ENCODE assay signal across 9 cellular contexts in the genomic region with DNA sequence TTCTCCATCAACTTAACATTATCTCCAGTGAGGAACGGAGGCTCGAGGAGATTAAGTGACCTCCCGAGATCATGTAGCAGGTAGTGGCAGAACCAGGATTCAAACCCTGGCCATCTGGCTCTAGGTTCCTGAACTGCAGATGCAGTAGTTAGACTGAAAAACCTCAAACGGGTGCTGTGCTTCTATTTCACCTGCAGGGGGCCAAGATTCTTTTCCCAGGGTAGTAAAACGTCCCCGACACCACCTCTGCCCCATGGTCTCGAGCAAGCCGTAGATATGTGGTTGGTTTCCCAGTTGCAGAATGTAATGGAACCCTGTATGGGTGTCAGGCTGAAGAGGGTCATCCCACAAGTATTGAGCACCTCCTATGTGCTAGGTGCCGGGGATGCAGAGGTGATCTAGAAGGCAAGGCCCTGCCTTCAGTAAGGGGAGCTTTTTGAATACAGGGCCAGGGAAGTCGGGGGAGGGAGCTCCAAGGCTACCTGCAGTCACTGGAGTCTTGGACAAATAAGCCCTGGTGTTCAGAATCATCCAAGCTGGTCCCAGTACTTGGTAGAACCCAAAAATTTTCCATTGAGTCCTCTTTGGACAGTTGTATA.
DNase-seq lines count a peak whose midpoint lies in the region; ATAC-seq, FAIRE-seq and TF ChIP-seq lines count a peak whose summit lies in the region.
"Had no signal": no experiment of that assay in that cellular context is flagged by ENCODE, and none has a peak within 500 bp of the region (broad histone marks: within the 10 kb centered on the region; RNA-seq: fewer than 3 reads in every experiment).

No MANE protein-coding gene starts in this region.

- no peak overlapping the region for H2AFZ ChIP-seq in H9 (ENCODE audit: low read length)

- no peak overlapping the region for H4K5ac ChIP-seq in H9 (ENCODE audit: insufficient read length, low read depth, low read length)

- H3K4me1 ChIP-seq in H9 (ENCODE audit: insufficient read depth, low read length), result peaks cover 5% of the 10 kb centered on the region; the same call in 1 of the 2 replicates

- no peak overlapping the region for H3K56ac ChIP-seq in H9 (ENCODE audit: insufficient read length, low read depth, low read length)

- H3K36me3 Mint-ChIP-seq in H9 (ENCODE audit: insufficient read depth in 1 of 3, low read depth in 3 of 3) (no peaks in the 10 kb centered on the region), memory B cell (no peaks in the 10 kb centered on the region)
- peaks cover 6% of the 10 kb centered on the region for H3K36me3 Mint-ChIP-seq in activated CD4-positive, alpha-beta T cell treated with anti-CD3 and anti-CD28 coated beads, Interleukin-2, amount 10 ng/mL, durations not matched to agents 7 days and 5 days (ENCODE audit: low read depth)

- no peak overlapping the region for H2BK12ac ChIP-seq in H9 (ENCODE audit: insufficient read length, low read depth, low read length)

- H3K18ac ChIP-seq in H9 (ENCODE audit: insufficient read length, low read depth, low read length), result no peak overlapping the region

- POLR2A ChIA-PET in activated CD4-positive, alpha-beta T cell treated with anti-CD3 and anti-CD28 coated beads, Interleukin-2, amount 10 ng/mL, durations not matched to agents 7 days and 5 days (lab: Charles Lee), result no interaction called here

- DNase-seq in D721Med (ENCODE audit: insufficient read length, low spot score) (no peak), H9 (peak; percentile 70), memory B cell (ENCODE audit: low spot score in 2 of 2) (no peak), OCI-M1 (lab: John Stamatoyannopoulos, UW) (no peak)
- DNase-seq in activated CD4-positive, alpha-beta T cell treated with anti-CD3 and anti-CD28 coated beads, Interleukin-2, amount 10 ng/mL, durations not matched to agents 7 days and 5 days, result peak; percentile 32
- DNase-seq: NCI-H526 treated with DMSO at 0.1 percent for 48 hours had no signal

- H3K4ac ChIP-seq in H9 (ENCODE audit: low read depth, low read length), result no peak overlapping the region

- H3K27me3 ChIP-seq in H9 (ENCODE audit: insufficient read depth, low read length), result no peaks in the 10 kb centered on the region

- FAIRE-seq in D721Med (lab: Jason Lieb, UNC), result no peak

- H3K27ac ChIP-seq in H9 (ENCODE audit: insufficient read length, low read depth, low read length), result no peak overlapping the region

- H4K20me1 ChIP-seq in H9 (ENCODE audit: control insufficient read depth, insufficient read depth, insufficient read length), result peaks cover 3% of the 10 kb centered on the region

- no peaks in the 10 kb centered on the region for H3K23me2 ChIP-seq in H9 (ENCODE audit: insufficient read length, low read depth, low read length, poor library complexity, severe bottlenecking)

- no peak overlapping the region for H2AK5ac ChIP-seq in H9 (ENCODE audit: insufficient read length, low read length)

- H3K9me3 Mint-ChIP-seq in H9 (no peaks in the 10 kb centered on the region; a peak in 2 of 5 replicates), memory B cell (no peaks in the 10 kb centered on the region)
- no peaks in the 10 kb centered on the region for H3K9me3 Mint-ChIP-seq in activated CD4-positive, alpha-beta T cell treated with anti-CD3 and anti-CD28 coated beads, Interleukin-2, amount 10 ng/mL, durations not matched to agents 7 days and 5 days
- H3K9me3 Mint-ChIP-seq: stimulated activated naive CD8-positive, alpha-beta T cell treated with anti-CD3 and anti-CD28 coated beads, Interleukin-15, Interleukin-2, amounts not matched to agents 100 ng/mL and 50 ng/mL, for 24 hours had no signal

- H3K27me3 Mint-ChIP-seq in H9 (ENCODE audit: low read depth) (no peaks in the 10 kb centered on the region; the same call in 1 of the 2 replicates), memory B cell (no peaks in the 10 kb centered on the region)
- no peaks in the 10 kb centered on the region for H3K27me3 Mint-ChIP-seq in activated CD4-positive, alpha-beta T cell treated with anti-CD3 and anti-CD28 coated beads, Interleukin-2, amount 10 ng/mL, durations not matched to agents 7 days and 5 days
- H3K27me3 Mint-ChIP-seq: stimulated activated naive CD8-positive, alpha-beta T cell treated with anti-CD3 and anti-CD28 coated beads, Interleukin-15, Interleukin-2, amounts not matched to agents 100 ng/mL and 50 ng/mL, for 24 hours had no signal

- no peak overlapping the region for H2BK15ac ChIP-seq in H9 (ENCODE audit: low read depth, low read length)

- H2BK20ac ChIP-seq in H9 (ENCODE audit: low read depth, low read length, poor library complexity, severe bottlenecking), result no peak overlapping the region

- CTCF ChIA-PET in activated CD4-positive, alpha-beta T cell treated with anti-CD3 and anti-CD28 coated beads, Interleukin-2, amount 10 ng/mL, durations not matched to agents 7 days and 5 days (lab: Charles Lee), result interaction anchor here (0.8 kb wide), 1 partner anchor 30 kb away, joined by 3 read pairs; no protein-coding TSS in a partner anchor

- no peaks in the 10 kb centered on the region for H3K9me3 ChIP-seq in H9 (ENCODE audit: control insufficient read depth, low read depth, low read length)

- H2BK120ac ChIP-seq in H9 (ENCODE audit: low read depth, low read length, poor library complexity, severe bottlenecking), result no peak overlapping the region

- H3K4me2 ChIP-seq in H9 (ENCODE audit: insufficient read depth, insufficient read length, low read length), result no peak overlapping the region

- H3K4me1 Mint-ChIP-seq in H9, result peaks cover 55 to 71% of the 10 kb centered on the region in 2 experiments
- peaks cover 13% of the 10 kb centered on the region for H3K4me1 Mint-ChIP-seq in activated CD4-positive, alpha-beta T cell treated with anti-CD3 and anti-CD28 coated beads, Interleukin-2, amount 10 ng/mL, durations not matched to agents 7 days and 5 days
- H3K4me1 Mint-ChIP-seq in memory B cell, result peaks cover 37% of the 10 kb centered on the region

- no peak overlapping the region for H3K23ac ChIP-seq in H9 (ENCODE audit: insufficient read length, low read depth, low read length)

- no peak overlapping the region for H3K14ac ChIP-seq in H9 (ENCODE audit: insufficient read depth, low read length)

- H2BK5ac ChIP-seq in H9 (ENCODE audit: insufficient read length, low read length), result no peak overlapping the region

- H3K4me3 Mint-ChIP-seq in H9 (no peak overlapping the region), memory B cell (no peak overlapping the region)
- H3K4me3 Mint-ChIP-seq in activated CD4-positive, alpha-beta T cell treated with anti-CD3 and anti-CD28 coated beads, Interleukin-2, amount 10 ng/mL, durations not matched to agents 7 days and 5 days, result no peak overlapping the region
- H3K4me3 Mint-ChIP-seq: stimulated activated naive CD8-positive, alpha-beta T cell treated with anti-CD3 and anti-CD28 coated beads, Interleukin-15, Interleukin-2, amounts not matched to agents 100 ng/mL and 50 ng/mL, for 24 hours had no signal

- no peak overlapping the region for H3K27ac Mint-ChIP-seq in H9
- H3K27ac Mint-ChIP-seq in activated CD4-positive, alpha-beta T cell treated with anti-CD3 and anti-CD28 coated beads, Interleukin-2, amount 10 ng/mL, durations not matched to agents 7 days and 5 days, result no peak overlapping the region
- peak overlapping the region; percentile 80 for H3K27ac Mint-ChIP-seq in memory B cell
- H3K27ac Mint-ChIP-seq: stimulated activated naive CD8-positive, alpha-beta T cell treated with anti-CD3 and anti-CD28 coated beads, Interleukin-15, Interleukin-2, amounts not matched to agents 100 ng/mL and 50 ng/mL, for 24 hours had no signal

- ATAC-seq in memory B cell (ENCODE audit: low read depth), result peak; percentile 50
- no peak for ATAC-seq in HG03095 (IDR thresholded peaks at IDR 0.05; ENCODE audit: unreplicated experiment)
- ATAC-seq in GM18517 (IDR thresholded peaks at IDR 0.05; ENCODE audit: unreplicated experiment), result no peak

- no peak overlapping the region for H4K8ac ChIP-seq in H9 (replicated peaks; ENCODE audit: insufficient read length, low read depth, low read length)

- H3K79me2 ChIP-seq in H9 (ENCODE audit: insufficient read depth, low read length), result no peaks in the 10 kb centered on the region

- no CpG with 5 or more reads among the region's 10 CpGs for WGBS in H9 (ENCODE audit: extremely low coverage, insufficient read length, low lambda C conversion rate)

- H3K9ac ChIP-seq in H9 (ENCODE audit: extremely low read depth, insufficient read length, low read length), result no peak overlapping the region

- H3K79me1 ChIP-seq in H9 (ENCODE audit: insufficient read depth, low read depth, low read length, poor library complexity, severe bottlenecking), result no peaks in the 10 kb centered on the region

- H3T11ph ChIP-seq in H9 (ENCODE audit: low read length), result no peak overlapping the region

- TF ChIP-seq CTCF in D721Med (IDR thresholded peaks at IDR 0.05; ENCODE audit: insufficient read depth, missing control alignments) (peak; percentile 27), H9 (conservative IDR thresholded peaks at IDR 0.05) (peak; percentile 74)

- H4K91ac ChIP-seq in H9 (ENCODE audit: insufficient read length, low read depth, low read length), result no peak overlapping the region

Comparison
In these comparisons a context has a peak if more than half of its experiments do, and no peak if none do; other contexts are left out.
1. DNase-seq: peak in H9 (single experiment) and activated CD4-positive, alpha-beta T cell treated with anti-CD3 and anti-CD28 coated beads, Interleukin-2, amount 10 ng/mL, durations not matched to agents 7 days and 5 days (single experiment); none in D721Med (single experiment), memory B cell (0 of 2) and OCI-M1 (single experiment).